In the genomic region with DNA sequence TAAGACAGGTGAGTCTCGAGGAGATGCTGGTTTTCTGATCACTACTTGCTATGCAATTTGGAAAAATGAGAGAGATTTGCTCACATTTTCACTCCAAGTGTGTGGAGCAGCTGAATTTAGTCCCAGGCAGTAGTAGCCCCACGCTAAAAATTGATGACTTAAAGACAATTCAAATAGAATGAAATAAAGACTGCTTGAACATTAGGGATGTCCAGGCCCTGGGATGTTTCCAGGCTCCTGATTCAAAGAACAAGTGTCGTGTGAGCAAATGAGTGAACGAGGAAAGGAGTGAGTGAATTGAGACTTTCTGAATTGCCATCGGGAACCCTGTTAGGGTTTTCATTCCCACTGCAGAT, we compare ENCODE assay signal across 1 cellular context.
TF ChIP-seq lines count a peak whose summit lies in the region.

No MANE protein-coding gene starts in this region.

TF ChIP-seq in HepG2, 621 proteins besides CTCF, POLR2A, EP300 and RAD21:
- TF ChIP-seq FIP1L1 (IDR thresholded peaks at IDR 0.05; ENCODE audit: borderline replicate concordance, insufficient read depth, low read depth, low read length) (no peak), ZNF616 (CRISPR knock-in tag; IDR thresholded peaks at IDR 0.05; ENCODE audit: low read depth) (no peak), HDAC6 (IDR thresholded peaks at IDR 0.05; ENCODE audit: low read depth, low read length) (no peak), ZSCAN12 (CRISPR knock-in tag; IDR thresholded peaks at IDR 0.05) (no peak), JUN (CRISPR knock-in tag; IDR thresholded peaks at IDR 0.05) (no peak), ZNF546 (CRISPR knock-in tag; conservative IDR thresholded peaks at IDR 0.05) (0 out of 2 replicates have a peak, but pooled peaks have one; percentile 29), MYC (CRISPR knock-in tag; IDR thresholded peaks at IDR 0.05; ENCODE audit: borderline replicate concordance) (no peak), MAZ (IDR thresholded peaks at IDR 0.05; ENCODE audit: borderline replicate concordance, low read depth, low read length) (no peak), MAZ (CRISPR knock-in tag; IDR thresholded peaks at IDR 0.05; ENCODE audit: low read depth) (no peak; the same call in 1 of the 2 replicates), ZNF501 (CRISPR knock-in tag; IDR thresholded peaks at IDR 0.05) (0 out of 2 replicates have a peak, but pooled peaks have one; percentile 6), RBFOX2 (IDR thresholded peaks at IDR 0.05; ENCODE audit: low read depth, low read length) (no peak), ZBTB3 (CRISPR knock-in tag; IDR thresholded peaks at IDR 0.05; ENCODE audit: borderline replicate concordance, low read depth) (no peak), ESRRA (CRISPR knock-in tag; IDR thresholded peaks at IDR 0.05; ENCODE audit: low read depth) (0 out of 2 replicates have a peak, but pooled peaks have one; percentile 13), ZNF598 (CRISPR knock-in tag; IDR thresholded peaks at IDR 0.05; ENCODE audit: borderline replicate concordance) (0 out of 2 replicates have a peak, but pooled peaks have one; percentile 3), ZNF841 (CRISPR knock-in tag; IDR thresholded peaks at IDR 0.05; ENCODE audit: borderline replicate concordance) (no peak), MED13 (CRISPR knock-in tag; IDR thresholded peaks at IDR 0.05) (peak; percentile 11; the same call in 1 of the 2 replicates), FLYWCH1 (CRISPR knock-in tag; IDR thresholded peaks at IDR 0.05) (no peak)
- TF ChIP-seq, protein P1, sequence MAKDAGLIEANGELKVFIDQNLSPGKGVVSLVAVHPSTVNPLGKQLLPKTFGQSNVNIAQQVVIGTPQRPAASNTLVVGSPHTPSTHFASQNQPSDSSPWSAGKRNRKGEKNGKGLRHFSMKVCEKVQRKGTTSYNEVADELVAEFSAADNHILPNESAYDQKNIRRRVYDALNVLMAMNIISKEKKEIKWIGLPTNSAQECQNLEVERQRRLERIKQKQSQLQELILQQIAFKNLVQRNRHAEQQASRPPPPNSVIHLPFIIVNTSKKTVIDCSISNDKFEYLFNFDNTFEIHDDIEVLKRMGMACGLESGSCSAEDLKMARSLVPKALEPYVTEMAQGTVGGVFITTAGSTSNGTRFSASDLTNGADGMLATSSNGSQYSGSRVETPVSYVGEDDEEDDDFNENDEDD (CRISPR knock-in tag; IDR thresholded peaks at IDR 0.05; ENCODE audit: borderline replicate concordance) = no peak
- TF ChIP-seq, protein P2, sequence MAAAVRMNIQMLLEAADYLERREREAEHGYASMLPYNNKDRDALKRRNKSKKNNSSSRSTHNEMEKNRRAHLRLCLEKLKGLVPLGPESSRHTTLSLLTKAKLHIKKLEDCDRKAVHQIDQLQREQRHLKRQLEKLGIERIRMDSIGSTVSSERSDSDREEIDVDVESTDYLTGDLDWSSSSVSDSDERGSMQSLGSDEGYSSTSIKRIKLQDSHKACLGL (CRISPR knock-in tag; IDR thresholded peaks at IDR 0.05) = 0 out of 2 replicates have a peak, but pooled peaks have one; percentile 3
- TF ChIP-seq, protein P3, sequence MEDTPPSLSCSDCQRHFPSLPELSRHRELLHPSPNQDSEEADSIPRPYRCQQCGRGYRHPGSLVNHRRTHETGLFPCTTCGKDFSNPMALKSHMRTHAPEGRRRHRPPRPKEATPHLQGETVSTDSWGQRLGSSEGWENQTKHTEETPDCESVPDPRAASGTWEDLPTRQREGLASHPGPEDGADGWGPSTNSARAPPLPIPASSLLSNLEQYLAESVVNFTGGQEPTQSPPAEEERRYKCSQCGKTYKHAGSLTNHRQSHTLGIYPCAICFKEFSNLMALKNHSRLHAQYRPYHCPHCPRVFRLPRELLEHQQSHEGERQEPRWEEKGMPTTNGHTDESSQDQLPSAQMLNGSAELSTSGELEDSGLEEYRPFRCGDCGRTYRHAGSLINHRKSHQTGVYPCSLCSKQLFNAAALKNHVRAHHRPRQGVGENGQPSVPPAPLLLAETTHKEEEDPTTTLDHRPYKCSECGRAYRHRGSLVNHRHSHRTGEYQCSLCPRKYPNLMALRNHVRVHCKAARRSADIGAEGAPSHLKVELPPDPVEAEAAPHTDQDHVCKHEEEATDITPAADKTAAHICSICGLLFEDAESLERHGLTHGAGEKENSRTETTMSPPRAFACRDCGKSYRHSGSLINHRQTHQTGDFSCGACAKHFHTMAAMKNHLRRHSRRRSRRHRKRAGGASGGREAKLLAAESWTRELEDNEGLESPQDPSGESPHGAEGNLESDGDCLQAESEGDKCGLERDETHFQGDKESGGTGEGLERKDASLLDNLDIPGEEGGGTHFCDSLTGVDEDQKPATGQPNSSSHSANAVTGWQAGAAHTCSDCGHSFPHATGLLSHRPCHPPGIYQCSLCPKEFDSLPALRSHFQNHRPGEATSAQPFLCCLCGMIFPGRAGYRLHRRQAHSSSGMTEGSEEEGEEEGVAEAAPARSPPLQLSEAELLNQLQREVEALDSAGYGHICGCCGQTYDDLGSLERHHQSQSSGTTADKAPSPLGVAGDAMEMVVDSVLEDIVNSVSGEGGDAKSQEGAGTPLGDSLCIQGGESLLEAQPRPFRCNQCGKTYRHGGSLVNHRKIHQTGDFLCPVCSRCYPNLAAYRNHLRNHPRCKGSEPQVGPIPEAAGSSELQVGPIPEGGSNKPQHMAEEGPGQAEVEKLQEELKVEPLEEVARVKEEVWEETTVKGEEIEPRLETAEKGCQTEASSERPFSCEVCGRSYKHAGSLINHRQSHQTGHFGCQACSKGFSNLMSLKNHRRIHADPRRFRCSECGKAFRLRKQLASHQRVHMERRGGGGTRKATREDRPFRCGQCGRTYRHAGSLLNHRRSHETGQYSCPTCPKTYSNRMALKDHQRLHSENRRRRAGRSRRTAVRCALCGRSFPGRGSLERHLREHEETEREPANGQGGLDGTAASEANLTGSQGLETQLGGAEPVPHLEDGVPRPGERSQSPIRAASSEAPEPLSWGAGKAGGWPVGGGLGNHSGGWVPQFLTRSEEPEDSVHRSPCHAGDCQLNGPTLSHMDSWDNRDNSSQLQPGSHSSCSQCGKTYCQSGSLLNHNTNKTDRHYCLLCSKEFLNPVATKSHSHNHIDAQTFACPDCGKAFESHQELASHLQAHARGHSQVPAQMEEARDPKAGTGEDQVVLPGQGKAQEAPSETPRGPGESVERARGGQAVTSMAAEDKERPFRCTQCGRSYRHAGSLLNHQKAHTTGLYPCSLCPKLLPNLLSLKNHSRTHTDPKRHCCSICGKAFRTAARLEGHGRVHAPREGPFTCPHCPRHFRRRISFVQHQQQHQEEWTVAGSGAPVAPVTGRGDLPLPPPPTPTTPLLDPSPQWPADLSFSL (CRISPR knock-in tag; IDR thresholded peaks at IDR 0.05) = no peak
- TF ChIP-seq, protein P4, sequence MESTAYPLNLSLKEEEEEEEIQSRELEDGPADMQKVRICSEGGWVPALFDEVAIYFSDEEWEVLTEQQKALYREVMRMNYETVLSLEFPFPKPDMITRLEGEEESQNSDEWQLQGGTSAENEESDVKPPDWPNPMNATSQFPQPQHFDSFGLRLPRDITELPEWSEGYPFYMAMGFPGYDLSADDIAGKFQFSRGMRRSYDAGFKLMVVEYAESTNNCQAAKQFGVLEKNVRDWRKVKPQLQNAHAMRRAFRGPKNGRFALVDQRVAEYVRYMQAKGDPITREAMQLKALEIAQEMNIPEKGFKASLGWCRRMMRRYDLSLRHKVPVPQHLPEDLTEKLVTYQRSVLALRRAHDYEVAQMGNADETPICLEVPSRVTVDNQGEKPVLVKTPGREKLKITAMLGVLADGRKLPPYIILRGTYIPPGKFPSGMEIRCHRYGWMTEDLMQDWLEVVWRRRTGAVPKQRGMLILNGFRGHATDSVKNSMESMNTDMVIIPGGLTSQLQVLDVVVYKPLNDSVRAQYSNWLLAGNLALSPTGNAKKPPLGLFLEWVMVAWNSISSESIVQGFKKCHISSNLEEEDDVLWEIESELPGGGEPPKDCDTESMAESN (CRISPR knock-in tag; conservative IDR thresholded peaks at IDR 0.05) = 0 out of 2 replicates have a peak, but pooled peaks have one; percentile 4
- TF ChIP-seq, protein P5, sequence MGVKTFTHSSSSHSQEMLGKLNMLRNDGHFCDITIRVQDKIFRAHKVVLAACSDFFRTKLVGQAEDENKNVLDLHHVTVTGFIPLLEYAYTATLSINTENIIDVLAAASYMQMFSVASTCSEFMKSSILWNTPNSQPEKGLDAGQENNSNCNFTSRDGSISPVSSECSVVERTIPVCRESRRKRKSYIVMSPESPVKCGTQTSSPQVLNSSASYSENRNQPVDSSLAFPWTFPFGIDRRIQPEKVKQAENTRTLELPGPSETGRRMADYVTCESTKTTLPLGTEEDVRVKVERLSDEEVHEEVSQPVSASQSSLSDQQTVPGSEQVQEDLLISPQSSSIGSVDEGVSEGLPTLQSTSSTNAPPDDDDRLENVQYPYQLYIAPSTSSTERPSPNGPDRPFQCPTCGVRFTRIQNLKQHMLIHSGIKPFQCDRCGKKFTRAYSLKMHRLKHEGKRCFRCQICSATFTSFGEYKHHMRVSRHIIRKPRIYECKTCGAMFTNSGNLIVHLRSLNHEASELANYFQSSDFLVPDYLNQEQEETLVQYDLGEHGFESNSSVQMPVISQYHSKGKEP (CRISPR knock-in tag; IDR thresholded peaks at IDR 0.05) = no peak
- TF ChIP-seq, protein P6, sequence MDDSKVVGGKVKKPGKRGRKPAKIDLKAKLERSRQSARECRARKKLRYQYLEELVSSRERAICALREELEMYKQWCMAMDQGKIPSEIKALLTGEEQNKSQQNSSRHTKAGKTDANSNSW (CRISPR knock-in tag; IDR thresholded peaks at IDR 0.05; ENCODE audit: borderline replicate concordance) = 0 out of 2 replicates have a peak, but pooled peaks have one; percentile 1
- TF ChIP-seq, protein P7, sequence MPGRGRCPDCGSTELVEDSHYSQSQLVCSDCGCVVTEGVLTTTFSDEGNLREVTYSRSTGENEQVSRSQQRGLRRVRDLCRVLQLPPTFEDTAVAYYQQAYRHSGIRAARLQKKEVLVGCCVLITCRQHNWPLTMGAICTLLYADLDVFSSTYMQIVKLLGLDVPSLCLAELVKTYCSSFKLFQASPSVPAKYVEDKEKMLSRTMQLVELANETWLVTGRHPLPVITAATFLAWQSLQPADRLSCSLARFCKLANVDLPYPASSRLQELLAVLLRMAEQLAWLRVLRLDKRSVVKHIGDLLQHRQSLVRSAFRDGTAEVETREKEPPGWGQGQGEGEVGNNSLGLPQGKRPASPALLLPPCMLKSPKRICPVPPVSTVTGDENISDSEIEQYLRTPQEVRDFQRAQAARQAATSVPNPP (CRISPR knock-in tag; IDR thresholded peaks at IDR 0.05) = no peak
- TF ChIP-seq, protein P8, sequence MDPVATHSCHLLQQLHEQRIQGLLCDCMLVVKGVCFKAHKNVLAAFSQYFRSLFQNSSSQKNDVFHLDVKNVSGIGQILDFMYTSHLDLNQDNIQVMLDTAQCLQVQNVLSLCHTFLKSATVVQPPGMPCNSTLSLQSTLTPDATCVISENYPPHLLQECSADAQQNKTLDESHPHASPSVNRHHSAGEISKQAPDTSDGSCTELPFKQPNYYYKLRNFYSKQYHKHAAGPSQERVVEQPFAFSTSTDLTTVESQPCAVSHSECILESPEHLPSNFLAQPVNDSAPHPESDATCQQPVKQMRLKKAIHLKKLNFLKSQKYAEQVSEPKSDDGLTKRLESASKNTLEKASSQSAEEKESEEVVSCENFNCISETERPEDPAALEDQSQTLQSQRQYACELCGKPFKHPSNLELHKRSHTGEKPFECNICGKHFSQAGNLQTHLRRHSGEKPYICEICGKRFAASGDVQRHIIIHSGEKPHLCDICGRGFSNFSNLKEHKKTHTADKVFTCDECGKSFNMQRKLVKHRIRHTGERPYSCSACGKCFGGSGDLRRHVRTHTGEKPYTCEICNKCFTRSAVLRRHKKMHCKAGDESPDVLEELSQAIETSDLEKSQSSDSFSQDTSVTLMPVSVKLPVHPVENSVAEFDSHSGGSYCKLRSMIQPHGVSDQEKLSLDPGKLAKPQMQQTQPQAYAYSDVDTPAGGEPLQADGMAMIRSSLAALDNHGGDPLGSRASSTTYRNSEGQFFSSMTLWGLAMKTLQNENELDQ (CRISPR knock-in tag; IDR thresholded peaks at IDR 0.05; ENCODE audit: borderline replicate concordance) = no peak
